ENCODE assay signal across 29 cellular contexts in genomic region chr10:97358349-97358748, GRCh38.
"Had no signal": no experiment of that assay in that cellular context is flagged by ENCODE, and none has a peak within 500 bp of the region (broad histone marks: within the 10 kb centered on the region; RNA-seq: fewer than 3 reads in every experiment).

No MANE protein-coding gene starts in this region.

- H3K9ac ChIP-seq: parathyroid adenoma had no signal

- H3K4me1 ChIP-seq: parathyroid adenoma had no signal

- ATAC-seq: esophagus mucosa; gastroesophageal sphincter; heart right ventricle; left ventricle myocardium superior; lower lobe of right lung; naive thymus-derived CD8-positive, alpha-beta T cell; right lobe of liver; stimulated activated memory B cell treated with anti-CD40 and anti-IgM and Interleukin-4, amounts not matched to agents 10 μg/mL and 1 μg/mL and 100 μg/mL, for 72 hours; stimulated activated naive CD8-positive, alpha-beta T cell treated with anti-CD3 and anti-CD28 coated beads, Interleukin-15, Interleukin-2, amounts not matched to agents 100 U/mL and 50 U/mL, for 24 hours had no signal

- H3K4me3 ChIP-seq: dorsolateral prefrontal cortex, gastroesophageal sphincter, heart right ventricle, lower lobe of right lung, right lobe of liver, thoracic aorta, tibial nerve, upper lobe of left lung had no signal

- H3K4me1 Mint-ChIP-seq: neural crest cell; stimulated activated memory B cell treated with anti-CD40 and anti-IgM and Interleukin-4, amounts not matched to agents 10 μg/mL and 1 μg/mL and 100 μg/mL, for 72 hours had no signal

- H3K4me3 Mint-ChIP-seq: endodermal cell; naive thymus-derived CD8-positive, alpha-beta T cell; neural crest cell; stimulated activated memory B cell treated with anti-CD40 and anti-IgM and Interleukin-4, amounts not matched to agents 10 μg/mL and 1 μg/mL and 100 μg/mL, for 72 hours had no signal

- H3K9me3 ChIP-seq: gastroesophageal sphincter, heart right ventricle, lower lobe of right lung, right lobe of liver, thoracic aorta, tibial nerve, upper lobe of left lung had no signal

- H3K27me3 Mint-ChIP-seq: naive thymus-derived CD8-positive, alpha-beta T cell; progenitor cell of endocrine pancreas; stimulated activated memory B cell treated with anti-CD40 and anti-IgM and Interleukin-4, amounts not matched to agents 10 μg/mL and 1 μg/mL and 100 μg/mL, for 72 hours had no signal

- H3K27me3 ChIP-seq: dorsolateral prefrontal cortex, gastroesophageal sphincter, heart right ventricle, right lobe of liver, tibial nerve, upper lobe of left lung had no signal

- H3K27ac ChIP-seq: dorsolateral prefrontal cortex, epithelial cell of prostate, gastroesophageal sphincter, heart right ventricle, lower lobe of right lung, parathyroid adenoma, right lobe of liver, thoracic aorta, tibial nerve, upper lobe of left lung had no signal

- DNase-seq: cerebellar nuclear complex; cortex of kidney; dorsolateral prefrontal cortex; effector CD4-positive, alpha-beta T cell; endodermal cell; foreskin fibroblast; heart right ventricle; hippocampal formation; islet precursor cell; kidney glomerular epithelial cell; left ventricle myocardium superior; lower lobe of right lung; naive thymus-derived CD8-positive, alpha-beta T cell; right lobe of liver; small intestine; stimulated activated CD4-positive, alpha-beta T cell treated with anti-CD3 and anti-CD28 coated beads, Interleukin-12 subunit alpha, Interleukin-12 subunit beta, amount 100 ng/mL, for 4 hours; stimulated activated CD4-positive, alpha-beta T cell treated with anti-CD3 and anti-CD28 coated beads, Interleukin-2, amount 100 ng/mL, for 24 hours; stimulated activated CD4-positive, alpha-beta T cell treated with anti-CD3 and anti-CD28 coated beads, Interleukin-4, amount 100 ng/mL, for 24 hours; stimulated activated naive CD8-positive, alpha-beta T cell treated with anti-CD3 and anti-CD28 coated beads, Interleukin-15, Interleukin-2, amounts not matched to agents 100 U/mL and 50 U/mL, for 24 hours; upper lobe of left lung had no signal

- H3K27ac Mint-ChIP-seq: endodermal cell; progenitor cell of endocrine pancreas; stimulated activated memory B cell treated with anti-CD40 and anti-IgM and Interleukin-4, amounts not matched to agents 10 μg/mL and 1 μg/mL and 100 μg/mL, for 72 hours had no signal

- H3K9me3 Mint-ChIP-seq: endodermal cell; naive thymus-derived CD8-positive, alpha-beta T cell; neural crest cell; stimulated activated memory B cell treated with anti-CD40 and anti-IgM and Interleukin-4, amounts not matched to agents 10 μg/mL and 1 μg/mL and 100 μg/mL, for 72 hours had no signal
